In the genomic region with DNA sequence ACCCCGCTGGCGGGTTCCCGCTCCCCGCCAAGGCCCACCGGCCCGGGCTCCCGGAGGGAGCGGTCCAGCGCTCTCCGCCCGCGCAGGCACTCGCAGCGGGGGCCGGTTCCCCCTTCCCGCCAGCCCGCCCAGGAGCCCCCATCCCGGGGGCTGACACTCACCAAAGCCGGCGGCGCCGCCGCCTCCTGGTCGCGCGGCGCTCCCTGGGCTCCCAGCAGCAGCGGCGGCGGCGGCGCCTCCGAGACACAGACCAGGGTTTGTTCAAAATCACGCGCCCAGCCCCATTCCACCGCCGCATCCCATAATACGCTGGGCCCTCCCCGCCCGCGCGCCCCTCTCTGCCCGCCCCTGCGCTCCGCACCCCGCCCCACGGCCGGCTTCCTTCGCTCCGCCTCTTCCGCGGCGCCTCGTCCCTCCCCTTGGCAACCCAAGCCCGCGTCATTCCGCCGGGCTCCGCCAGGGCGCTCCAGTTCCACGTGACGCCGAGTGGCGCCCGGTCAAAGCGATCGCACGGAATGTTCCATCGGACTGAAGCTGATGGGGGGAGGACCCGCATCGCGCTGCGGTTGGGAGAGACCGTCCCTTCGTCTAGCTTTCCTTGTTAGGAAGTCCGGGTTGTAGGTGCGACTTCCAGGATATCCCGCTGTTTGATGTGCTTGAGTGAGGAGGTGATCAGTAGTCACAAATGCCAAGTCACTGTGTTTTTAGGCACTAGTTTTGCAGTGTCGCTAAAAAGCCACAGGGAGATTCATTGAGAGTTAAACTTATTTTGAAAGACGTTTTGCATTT, we compare ENCODE assay signal across 8 cellular contexts. TPM values are rescaled to one million over a fixed set of nuclear protein-coding genes. Genes with fewer than 3 reads are reported as not detected.
DNase-seq lines count a peak whose midpoint lies in the region; ATAC-seq and TF ChIP-seq lines count a peak whose summit lies in the region.

No MANE protein-coding gene starts in this region.

- WGBS in GM23248 (ENCODE audit: low coverage in 1 of 2, low lambda C conversion rate in 2 of 2, missing lambda C conversion rate in 2 of 2), 2 experiments = 1 to 2% methylated on average over 28 to 55 of the region's 80 CpGs

- H3K27me3 Mint-ChIP-seq in activated T-helper 17 cell treated with anti-CD3 and anti-CD28 coated beads, Interleukin-2, amount 50 U/mL, for 72 hours = no peaks in the 10 kb centered on the region
- H3K27me3 Mint-ChIP-seq in natural killer cell (ENCODE audit: low read depth in 2 of 2) = no peaks in the 10 kb centered on the region

- DNase-seq in EH (ENCODE audit: low read depth) (peak; percentile 97), GM23248 (peak; percentile 99), Kasumi-1 (lab: John Stamatoyannopoulos, UW) (peak; percentile 96 to 98), RKO (ENCODE audit: low spot score) (peak; percentile 98), fibroblast of peridontal ligament (ENCODE audit: extremely low read depth) (peak; percentile 97), natural killer cell (peak; percentile 96)
- peak; percentile 96 for DNase-seq in stimulated activated naive CD4-positive, alpha-beta T cell treated with Interleukin-2 at 50 U/mL for 16 hours (lab: John Stamatoyannopoulos, UW)

- peaks cover 30% of the 10 kb centered on the region for H3F3A ChIP-seq in GM23248 (ENCODE audit: insufficient read depth)

- no peaks in the 10 kb centered on the region for H3K36me3 ChIP-seq in GM23248 (ENCODE audit: low read depth)

- TF ChIP-seq CTCF in natural killer cell (IDR thresholded peaks at IDR 0.05) = peak; percentile 48

- no peaks in the 10 kb centered on the region for H3K9me2 ChIP-seq in GM23248 (ENCODE audit: insufficient read depth)

- peak overlapping the region; percentile 98 for H2AFZ ChIP-seq in GM23248

- no peaks in the 10 kb centered on the region for H3K36me3 Mint-ChIP-seq in activated T-helper 17 cell treated with anti-CD3 and anti-CD28 coated beads, Interleukin-2, amount 50 U/mL, for 72 hours (ENCODE audit: low read depth)
- no peaks in the 10 kb centered on the region for H3K36me3 Mint-ChIP-seq in natural killer cell

- no peaks in the 10 kb centered on the region for H3K9me3 ChIP-seq in GM23248 (ENCODE audit: low read depth)

- peak; percentile 90 for ATAC-seq in activated T-helper 17 cell treated with anti-CD3 and anti-CD28 coated beads, Interleukin-2, amount 50 U/mL, for 72 hours (replicated peaks)
- ATAC-seq in natural killer cell = peak; percentile 88 to 97 (median 89)

- H3K27ac ChIP-seq in GM23248 = peak overlapping the region; percentile 96

- intact Hi-C loops in natural killer cell (cut with micrococcal nuclease) = loop anchor here (1.0 to 5.0 kb wide), 8 partner anchors 21 to 638 kb away; a partner anchor contains a TSS

- peaks cover 27% of the 10 kb centered on the region for H3K79me2 ChIP-seq in GM23248 (ENCODE audit: insufficient read depth)

- no peaks in the 10 kb centered on the region for H3K9me3 Mint-ChIP-seq in activated T-helper 17 cell treated with anti-CD3 and anti-CD28 coated beads, Interleukin-2, amount 50 U/mL, for 72 hours
- no peaks in the 10 kb centered on the region for H3K9me3 Mint-ChIP-seq in natural killer cell

- peak overlapping the region; percentile 94 for H3K27ac Mint-ChIP-seq in activated T-helper 17 cell treated with anti-CD3 and anti-CD28 coated beads, Interleukin-2, amount 50 U/mL, for 72 hours
- H3K27ac Mint-ChIP-seq in natural killer cell = peak overlapping the region; percentile 98 to 100

- peaks cover 24% of the 10 kb centered on the region for H3K4me1 ChIP-seq in GM23248 (ENCODE audit: insufficient read depth)

- peak overlapping the region; percentile 94 for H3K4me3 Mint-ChIP-seq in activated T-helper 17 cell treated with anti-CD3 and anti-CD28 coated beads, Interleukin-2, amount 50 U/mL, for 72 hours
- H3K4me3 Mint-ChIP-seq in natural killer cell = peak overlapping the region; percentile 94

- peaks cover 23% of the 10 kb centered on the region for H3K4me1 Mint-ChIP-seq in activated T-helper 17 cell treated with anti-CD3 and anti-CD28 coated beads, Interleukin-2, amount 50 U/mL, for 72 hours
- peaks cover 48 to 53% of the 10 kb centered on the region in 2 donors for H3K4me1 Mint-ChIP-seq in natural killer cell

- H3K4me2 ChIP-seq in GM23248 (ENCODE audit: unreplicated experiment) = peak overlapping the region; percentile 96

- peak overlapping the region; percentile 97 for H3K9ac ChIP-seq in GM23248

- H3K27me3 ChIP-seq in GM23248 (replicated peaks; ENCODE audit: insufficient read depth) = no peaks in the 10 kb centered on the region

- in situ Hi-C loops in GM23248 (cut with MboI) = no loop called here

- H4K20me1 ChIP-seq in GM23248 (ENCODE audit: insufficient read depth) = no peaks in the 10 kb centered on the region

- H3K4me3 ChIP-seq in GM23248 = peak overlapping the region; percentile 88

RNA-seq across cellular contexts. Expression of a gene that starts 2.2 kb away (rescaled TPM):
- total RNA-seq in GM23248 (2014; rRNA removed; shearing (Covaris generic)) = 10.4 and 13.3 TPM in 2 replicates
- polyA plus RNA-seq in GM23248 (2016; fragmentation: Nextera tagmentation; extraction: Ambion mirVana) = 6.4 and 6.8 TPM in 2 replicates
- total RNA-seq in activated T-helper 17 cell treated with anti-CD3 and anti-CD28 coated beads, Interleukin-2, amount 50 U/mL, for 72 hours = 10 to 100 TPM; 19.3 to 20.4 TPM
- 10 to 100 TPM; 16.6 to 20.1 (median 19.3) TPM for total RNA-seq in natural killer cell

RNA-seq across cellular contexts. Expression of a gene that starts 22.2 kb away (rescaled TPM):
- total RNA-seq in GM23248 (2014; rRNA removed; shearing (Covaris generic)) = 69.2 and 83.7 TPM in 2 replicates
- 67.0 and 74.0 TPM in 2 replicates for polyA plus RNA-seq in GM23248 (2016; fragmentation: Nextera tagmentation; extraction: Ambion mirVana)
- 10 to 100 TPM; 18.6 to 24.4 TPM for total RNA-seq in activated T-helper 17 cell treated with anti-CD3 and anti-CD28 coated beads, Interleukin-2, amount 50 U/mL, for 72 hours
- total RNA-seq in natural killer cell = 10 to 100 TPM; 35.8 to 39.8 (median 36.1) TPM

Comparison
In these comparisons a context has a peak if more than half of its experiments do, and no peak if none do; other contexts are left out.
1. Peak in every context shown above with its lines: DNase-seq, ATAC-seq, H3K4me3 ChIP-seq and H3K27ac ChIP-seq.